19 cellular contexts compared by ENCODE assay signal in the genomic region with DNA sequence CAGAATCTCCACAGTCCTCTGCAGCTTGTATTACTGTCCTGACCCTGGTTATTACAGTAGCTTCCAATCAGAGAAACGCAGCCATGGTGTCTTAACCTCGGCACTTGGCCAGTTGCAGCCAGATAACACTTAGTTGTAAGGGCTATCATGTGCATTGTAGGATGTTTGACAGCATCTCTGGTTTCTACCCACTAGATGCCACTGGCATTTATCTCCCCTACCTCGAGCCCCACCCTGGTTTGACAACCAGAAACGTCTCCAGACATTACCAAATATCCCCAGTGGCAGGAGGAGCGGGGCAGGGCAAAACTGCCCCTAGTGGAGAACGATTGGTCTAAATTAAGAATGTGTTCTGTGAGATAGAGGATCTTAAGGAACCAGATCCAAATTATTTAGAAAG. TPM values are rescaled to one million over a fixed set of nuclear protein-coding genes. Genes with fewer than 3 reads are reported as not detected.
DNase-seq lines count a peak whose midpoint lies in the region; ATAC-seq, FAIRE-seq and TF ChIP-seq lines count a peak whose summit lies in the region.
"Had no signal": no experiment of that assay in that cellular context is flagged by ENCODE, and none has a peak within 500 bp of the region (broad histone marks: within the 10 kb centered on the region; RNA-seq: fewer than 3 reads in every experiment).

No MANE protein-coding gene starts in this region.

- H3K4me3 ChIP-seq in HepG2 (replicated peaks in 1 of 3; ENCODE audit: insufficient read depth in 1 of 3, low read depth in 2 of 3, low read length in 3 of 3), result no peak overlapping the region; a peak in 1 of 6 replicates
- H3K4me3 ChIP-seq in right lobe of liver, result no peak overlapping the region
- no peak overlapping the region for H3K4me3 ChIP-seq in left ventricle myocardium inferior
- H3K4me3 ChIP-seq: left lung, tibial nerve had no signal

- no TSS peak for BruUV-seq in HepG2 (replicated peaks; lab: Mats Ljungman, UMichigan)

- H3K36me3 ChIP-seq in HepG2 (replicated peaks in 1 of 2; ENCODE audit: control insufficient read depth in 1 of 2, insufficient read depth in 2 of 2, low read length in 2 of 2), result no peaks in the 10 kb centered on the region
- H3K36me3 ChIP-seq in right lobe of liver, result no peaks in the 10 kb centered on the region
- H3K36me3 ChIP-seq in left ventricle myocardium inferior, result no peaks in the 10 kb centered on the region
- H3K36me3 ChIP-seq: left lung, tibial nerve had no signal

- TF ChIP-seq RAD21 in HepG2 (CRISPR knock-in tag; IDR thresholded peaks at IDR 0.05), result no peak

- H3K9me3 Mint-ChIP-seq in activated T-helper 17 cell treated with anti-CD3 and anti-CD28 coated beads, Interleukin-2, amount 50 U/mL, for 72 hours, result no peaks in the 10 kb centered on the region

- in situ Hi-C loops in HepG2 (cut with HindIII; ENCODE audit: extremely low pct_ligation_motif_present, low pct_unique_long_range_greater_than_20kb), result loop anchor here (10.0 kb wide), 1 partner anchor 416 kb away; no protein-coding TSS in a partner anchor

- POLR2A ChIA-PET in HepG2 (lab: Yijun Ruan, JAX), result interaction anchor here (1.8 to 2.3 kb wide), 2 partner anchors 11 to 269 kb away, joined by 3 to 10 read pairs; no protein-coding TSS in a partner anchor

- ATAC-seq in HepG2 (no peak), right lobe of liver (no peak)
- no peak for ATAC-seq in activated T-helper 17 cell treated with anti-CD3 and anti-CD28 coated beads, Interleukin-2, amount 50 U/mL, for 72 hours (replicated peaks)
- ATAC-seq: effector memory CD8-positive, alpha-beta T cell; SK-N-SH treated with all-trans-retinoic acid at 6 μM for 48 hours had no signal

- peak overlapping the region; percentile 54 for H3K9ac ChIP-seq in HepG2 (ENCODE audit: insufficient read depth, low read depth, low read length)

- H3K4me1 ChIP-seq in HepG2 (ENCODE audit: insufficient read depth, low read length) (peaks cover 58% of the 10 kb centered on the region), right lobe of liver (no peaks in the 10 kb centered on the region), left ventricle myocardium inferior (peaks cover 10% of the 10 kb centered on the region)
- H3K4me1 ChIP-seq: left lung, tibial nerve had no signal

- intact Hi-C loops in HepG2 (cut with micrococcal nuclease; ENCODE audit: unreplicated experiment), result loop anchor here (5.0 to 10.0 kb wide), 6 partner anchors 41 to 456 kb away; a partner anchor contains a TSS
- intact Hi-C loops in right lobe of liver (cut with DNase I), result no loop called here
- intact Hi-C loops in left ventricle myocardium inferior (cut with micrococcal nuclease), result no loop called here

- CTCF ChIA-PET in HepG2 (lab: Yijun Ruan, JAX; ENCODE audit: low intra/inter-chr PET ratio, low total read pairs), result no interaction called here

- H3K79me2 ChIP-seq in HepG2 (ENCODE audit: insufficient read depth, low read length), result peaks cover 45% of the 10 kb centered on the region

- H3K9me3 ChIP-seq in HepG2 (ENCODE audit: low read length) (no peaks in the 10 kb centered on the region), right lobe of liver (no peaks in the 10 kb centered on the region), left ventricle myocardium inferior (replicated peaks) (no peaks in the 10 kb centered on the region)
- H3K9me3 ChIP-seq: left lung, tibial nerve had no signal

- peaks cover 3% of the 10 kb centered on the region; the same call in 1 of the 2 replicates for H4K20me1 ChIP-seq in HepG2 (ENCODE audit: insufficient read depth, low read length)

- no peaks in the 10 kb centered on the region for H3K4me1 Mint-ChIP-seq in activated T-helper 17 cell treated with anti-CD3 and anti-CD28 coated beads, Interleukin-2, amount 50 U/mL, for 72 hours
- H3K4me1 Mint-ChIP-seq: IgD-negative memory B cell had no signal

- TF ChIP-seq EP300 in HepG2 (IDR thresholded peaks at IDR 0.05; ENCODE audit: low read depth in 2 of 2, low read length in 2 of 2), result no peak
- TF ChIP-seq EP300 in HepG2 (CRISPR knock-in tag; IDR thresholded peaks at IDR 0.05; ENCODE audit: borderline replicate concordance), result no peak

- TF ChIP-seq POLR2A in HepG2 (IDR thresholded peaks at IDR 0.05; ENCODE audit: insufficient read depth in 1 of 2, low read depth in 2 of 2, low read length in 2 of 2) (no peak), right lobe of liver (IDR thresholded peaks at IDR 0.05) (no peak)

- H3K4me2 ChIP-seq in HepG2 (ENCODE audit: low read depth, low read length), result peak overlapping the region; percentile 48; the same call in 1 of the 2 replicates

- FAIRE-seq in HepG2 (lab: Jason Lieb, UNC), result no peak
- no peak for FAIRE-seq in urothelium cell line (lab: Jason Lieb, UNC)

- DNase-seq in HepG2 (ENCODE audit: low spot score) (no peak), right lobe of liver (no peak), amniotic epithelial cell (ENCODE audit: low read depth) (peak; percentile 21), left ventricle myocardium inferior (no peak), urothelium cell line (ENCODE audit: low spot score) (no peak), NCI-H2196 treated with DMSO at 0.1 percent for 48 hours (lab: John Stamatoyannopoulos, UW; ENCODE audit: unreplicated experiment) (no peak)
- no peak for DNase-seq in stimulated activated naive CD4-positive, alpha-beta T cell treated with Interleukin-2 at 50 U/mL for 16 hours (lab: John Stamatoyannopoulos, UW)
- DNase-seq: activated CD4-positive, CD25-positive, alpha-beta regulatory T cell; activated T-cell treated with anti-CD3 and anti-CD28 coated beads for 4 hours; amniotic stem cell; DMS 273 treated with DMSO at 0.1 percent for 48 hours; effector memory CD8-positive, alpha-beta T cell; left lung; NCI-H146; NCI-H748 treated with DMSO at 0.1 percent for 48 hours had no signal

- H3K4me3 Mint-ChIP-seq in activated T-helper 17 cell treated with anti-CD3 and anti-CD28 coated beads, Interleukin-2, amount 50 U/mL, for 72 hours, result no peak overlapping the region
- H3K4me3 Mint-ChIP-seq: effector memory CD8-positive, alpha-beta T cell; IgD-negative memory B cell had no signal

- H3K27me3 ChIP-seq in HepG2 (ENCODE audit: control insufficient read depth in 1 of 2, insufficient read depth in 2 of 2, low read length in 2 of 2) (no peaks in the 10 kb centered on the region), right lobe of liver (no peaks in the 10 kb centered on the region), left ventricle myocardium inferior (ENCODE audit: low read depth) (no peaks in the 10 kb centered on the region)
- H3K27me3 ChIP-seq: left lung, tibial nerve had no signal

- H3K27ac ChIP-seq in HepG2 (ENCODE audit: extremely low read length, insufficient read depth, low read length), result peak overlapping the region; percentile 66
- H3K27ac ChIP-seq in right lobe of liver, result no peak overlapping the region
- H3K27ac ChIP-seq in left ventricle myocardium inferior (replicated peaks), result no peak overlapping the region
- H3K27ac ChIP-seq: left lung, tibial nerve had no signal

- TF ChIP-seq CTCF in HepG2 (CRISPR knock-in tag; IDR thresholded peaks at IDR 0.05), result no peak
- no peak for TF ChIP-seq CTCF in right lobe of liver (IDR thresholded peaks at IDR 0.05)
- peak; percentile 35 for TF ChIP-seq CTCF in left ventricle myocardium inferior (IDR thresholded peaks at IDR 0.05; ENCODE audit: borderline replicate concordance)

- no peaks in the 10 kb centered on the region for H3K36me3 Mint-ChIP-seq in activated T-helper 17 cell treated with anti-CD3 and anti-CD28 coated beads, Interleukin-2, amount 50 U/mL, for 72 hours (ENCODE audit: low read depth)
- H3K36me3 Mint-ChIP-seq: IgD-negative memory B cell had no signal

- WGBS in HepG2 (ENCODE audit: low lambda C conversion rate), result 85% methylated on average over 6 of the region's 6 CpGs
- whole genome bisulfite sequencing in right lobe of liver (ENCODE audit: insufficient coverage, low coverage, low lambda C conversion rate, missing lambda C conversion rate), result 74% methylated on average over 6 of the region's 6 CpGs

- no peak overlapping the region for H3K27ac Mint-ChIP-seq in activated T-helper 17 cell treated with anti-CD3 and anti-CD28 coated beads, Interleukin-2, amount 50 U/mL, for 72 hours
- H3K27ac Mint-ChIP-seq: effector memory CD8-positive, alpha-beta T cell; IgD-negative memory B cell had no signal

- H3K27me3 Mint-ChIP-seq in activated T-helper 17 cell treated with anti-CD3 and anti-CD28 coated beads, Interleukin-2, amount 50 U/mL, for 72 hours, result peaks cover 13% of the 10 kb centered on the region

- no peak overlapping the region for H2AFZ ChIP-seq in HepG2 (ENCODE audit: low read length)

RNA-seq across cellular contexts. Expression of a gene that starts 13.1 kb away (rescaled TPM):
- 23.3 and 24.4 TPM in 2 replicates for total RNA-seq in HepG2 (2016; rRNA removed; fragmentation: Illumina TruSeq; extraction: Trizol)
- total RNA-seq in HepG2 (2016; cell fraction: cytosol; rRNA removed; fragmentation: Illumina TruSeq; extraction: Trizol; ENCODE audit: low read depth), result 2.1 TPM in 2 replicates
- 21.9 TPM in 2 replicates for total RNA-seq in HepG2 (2016; cell fraction: insoluble cytoplasmic fraction; rRNA removed; fragmentation: Illumina TruSeq; extraction: Trizol)
- 7.9 and 9.7 TPM in 2 replicates for total RNA-seq in HepG2 (2016; cell fraction: membrane; rRNA removed; fragmentation: Illumina TruSeq; extraction: Trizol)
- total RNA-seq in HepG2 (2016; cell fraction: nucleus; rRNA removed; fragmentation: Illumina TruSeq; extraction: Trizol), result 39.4 and 49.1 TPM in 2 replicates
- polyA plus RNA-seq in HepG2 (2011; rRNA removed), result 66.7 and 68.7 TPM in 2 replicates
- polyA plus RNA-seq in HepG2 (2011; cell fraction: cytosol; rRNA removed), result 41.8 and 63.9 TPM in 2 replicates
- 13.3 and 19.3 TPM in 2 replicates for polyA plus RNA-seq in HepG2 (2011; cell fraction: nucleus; rRNA removed)
- 64.4 and 66.0 TPM in 2 replicates for polyA plus RNA-seq in HepG2 (2012)
- 0.94 and 1.2 TPM in 2 replicates for polyA plus RNA-seq in HepG2 (2016; cell fraction: cytosol; fragmentation: Illumina TruSeq; extraction: Trizol; ENCODE audit: low read depth)
- polyA plus RNA-seq in HepG2 (2016; cell fraction: insoluble cytoplasmic fraction; fragmentation: Illumina TruSeq; extraction: Trizol; ENCODE audit: low read depth), result 19.4 and 19.6 TPM in 2 replicates
- polyA plus RNA-seq in HepG2 (2016; cell fraction: membrane; fragmentation: Illumina TruSeq; extraction: Trizol; ENCODE audit: low read depth), result 2.8 and 3.7 TPM in 2 replicates
- polyA plus RNA-seq in HepG2 (2016; cell fraction: nucleus; fragmentation: Illumina TruSeq; extraction: Trizol; ENCODE audit: insufficient read depth, low read depth), result 36.8 and 38.2 TPM in 2 replicates
- 50.3 and 58.4 TPM in 2 replicates for polyA minus RNA-seq in HepG2 (2011; rRNA and poly(A)+ RNA removed; ENCODE audit: low replicate concordance)
- polyA minus RNA-seq in HepG2 (2011; cell fraction: cytosol; rRNA and poly(A)+ RNA removed), result 60.3 and 74.6 TPM in 2 replicates
- polyA minus RNA-seq in HepG2 (2011; cell fraction: nucleus; rRNA and poly(A)+ RNA removed), result 28.8 and 46.7 TPM in 2 replicates
- 10 to 100 TPM in 5 of 6 experiments, 1 to 10 TPM in 1; 9.8 to 27.0 (median 16.4) TPM for total RNA-seq in right lobe of liver
- 42.6 TPM for total RNA-seq in left ventricle myocardium inferior
- under 1 TPM; 0.09 to 0.11 TPM for total RNA-seq in activated T-helper 17 cell treated with anti-CD3 and anti-CD28 coated beads, Interleukin-2, amount 50 U/mL, for 72 hours
- polyA plus RNA-seq: IgD-negative memory B cell had no signal
